Comparison of ENCODE assay signal across 9 cellular contexts in the genomic region with DNA sequence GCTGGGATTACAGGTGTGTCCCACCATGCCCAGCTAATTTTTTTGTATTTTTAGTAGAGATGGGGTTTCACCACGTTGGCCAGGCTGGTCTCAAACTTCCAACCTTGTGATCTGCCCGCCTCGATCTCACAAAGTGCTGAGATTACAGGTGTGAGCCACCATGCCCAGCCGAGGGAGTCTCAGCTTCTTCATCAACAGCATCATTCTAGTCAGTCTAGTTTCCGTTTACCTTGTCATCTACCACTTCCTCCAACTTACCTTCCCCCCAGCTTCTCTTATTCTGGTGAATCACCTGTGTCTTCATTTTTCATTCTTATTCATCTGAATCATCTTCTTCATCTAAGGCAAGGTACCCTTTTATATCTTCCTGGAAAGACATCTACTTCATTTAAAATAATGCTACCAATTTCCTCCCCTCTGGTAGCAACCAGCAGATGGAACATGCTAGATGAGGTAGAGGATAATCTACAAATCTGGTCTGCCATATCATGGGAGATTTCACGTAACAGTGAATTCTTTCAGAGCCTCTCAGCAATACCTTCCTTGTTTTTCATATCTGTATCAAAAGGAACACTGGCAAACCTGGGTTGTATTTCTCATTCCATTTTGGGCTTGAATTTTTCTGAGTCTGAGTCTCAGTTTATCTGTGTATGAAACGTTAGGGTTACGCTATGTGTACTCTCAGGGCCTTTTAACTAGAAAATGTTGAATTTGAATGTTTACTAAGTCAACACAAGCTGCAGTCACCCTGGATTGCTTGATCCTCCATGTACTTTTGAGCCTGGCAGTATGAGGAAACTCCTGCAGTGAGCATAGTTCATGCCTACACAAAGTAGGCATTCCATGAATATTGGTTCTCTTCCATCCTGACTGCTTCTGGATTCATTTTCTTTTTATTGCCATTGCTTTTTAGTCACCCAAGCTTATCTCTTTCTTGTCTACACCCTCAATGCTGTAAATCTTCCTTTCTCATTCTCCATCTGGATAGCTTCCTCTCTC. TPM values are rescaled to one million over a fixed set of nuclear protein-coding genes. Genes with fewer than 3 reads are reported as not detected.
DNase-seq lines count a peak whose midpoint lies in the region; ATAC-seq lines count a peak whose summit lies in the region.
"Had no signal": no experiment of that assay in that cellular context is flagged by ENCODE, and none has a peak within 500 bp of the region (broad histone marks: within the 10 kb centered on the region; RNA-seq: fewer than 3 reads in every experiment).

No MANE protein-coding gene starts in this region.

- H3K27ac ChIP-seq in mesendoderm (ENCODE audit: low read depth, low read length) = no peak overlapping the region

- no peak overlapping the region for H3K4me3 ChIP-seq in mesendoderm (ENCODE audit: low read length)

- H3K27me3 ChIP-seq in mesendoderm (ENCODE audit: insufficient read depth, low read length, poor library complexity) = no peaks in the 10 kb centered on the region

- no peak overlapping the region for H3K23ac ChIP-seq in mesendoderm (ENCODE audit: low read length)

- H3K27me3 Mint-ChIP-seq in T-helper 17 cell = no peaks in the 10 kb centered on the region
- H3K27me3 Mint-ChIP-seq in stimulated activated naive B cell treated with anti-CD40 and anti-IgM and Interleukin-4, amounts not matched to agents 10 μg/mL and 1 μg/mL and 100 μg/mL, for 72 hours = no peaks in the 10 kb centered on the region

- H2AK5ac ChIP-seq in mesendoderm (ENCODE audit: low read length) = no peak overlapping the region

- no peak overlapping the region for H3K4ac ChIP-seq in mesendoderm (ENCODE audit: low read depth, low read length)

- no peak overlapping the region for H4K8ac ChIP-seq in mesendoderm (ENCODE audit: low read depth, low read length)

- H3K18ac ChIP-seq in mesendoderm (ENCODE audit: low read length) = no peak overlapping the region

- H3K9ac ChIP-seq in mesendoderm (ENCODE audit: low read length) = no peak overlapping the region

- H4K5ac ChIP-seq in mesendoderm (ENCODE audit: low read length) = no peak overlapping the region

- ATAC-seq in T-helper 17 cell (peak; percentile 91), left lobe of liver (peak; percentile 88), GM19455 (IDR thresholded peaks at IDR 0.05; ENCODE audit: unreplicated experiment) (no peak), HG02840 (IDR thresholded peaks at IDR 0.05; ENCODE audit: low FRiP score, unreplicated experiment) (no peak)
- ATAC-seq in stimulated activated naive B cell treated with anti-CD40 and anti-IgM and Interleukin-4, amounts not matched to agents 10 μg/mL and 1 μg/mL and 100 μg/mL, for 72 hours (replicated peaks) = peak; percentile 78 to 79

- peak overlapping the region; percentile 94 for H3K27ac Mint-ChIP-seq in T-helper 17 cell
- peak overlapping the region; percentile 56 for H3K27ac Mint-ChIP-seq in stimulated activated naive B cell treated with anti-CD40 and anti-IgM and Interleukin-4, amounts not matched to agents 10 μg/mL and 1 μg/mL and 100 μg/mL, for 72 hours

- DNase-seq in T-helper 17 cell (peak in 1 of 3 donors; percentile 18), activated T-helper 1 cell treated with Interleukin-2 at 50 U/mL for 16 hours (ENCODE audit: low read depth) (peak; percentile 11), left lobe of liver (ENCODE audit: low spot score) (peak; percentile 74), mesendoderm (no peak), NOMO-1 treated with dmso at 0.1 percent for 144 hours (lab: John Stamatoyannopoulos, UW; ENCODE audit: unreplicated experiment) (no peak)
- DNase-seq in stimulated activated naive B cell treated with anti-CD40 and anti-IgM and Interleukin-4, amounts not matched to agents 10 μg/mL and 1 μg/mL and 100 μg/mL, for 72 hours = no peak
- DNase-seq: NCI-H510A had no signal

- peaks cover 0 to 2% of the 10 kb centered on the region in 2 donors for H3K9me3 Mint-ChIP-seq in stimulated activated naive B cell treated with anti-CD40 and anti-IgM and Interleukin-4, amounts not matched to agents 10 μg/mL and 1 μg/mL and 100 μg/mL, for 72 hours

- H3K36me3 ChIP-seq in mesendoderm (ENCODE audit: control insufficient read depth, insufficient read depth, low read length) = no peaks in the 10 kb centered on the region

- no CpG with 5 or more reads among the region's 8 CpGs for WGBS in mesendoderm (ENCODE audit: extremely low coverage, insufficient coverage, low lambda C conversion rate)

- no peak overlapping the region for H2BK120ac ChIP-seq in mesendoderm (ENCODE audit: low read depth, low read length)

- no peak overlapping the region for H2BK15ac ChIP-seq in mesendoderm (replicated peaks; ENCODE audit: low read depth)

- H3K4me3 Mint-ChIP-seq in T-helper 17 cell = peak overlapping the region; percentile 66
- peak overlapping the region in 1 of 2 donors; percentile 2 for H3K4me3 Mint-ChIP-seq in stimulated activated naive B cell treated with anti-CD40 and anti-IgM and Interleukin-4, amounts not matched to agents 10 μg/mL and 1 μg/mL and 100 μg/mL, for 72 hours

- H3K56ac ChIP-seq in mesendoderm (ENCODE audit: low read length) = no peak overlapping the region

- no peaks in the 10 kb centered on the region for H3K4me1 ChIP-seq in mesendoderm (ENCODE audit: control insufficient read depth, low read depth, low read length)

- no peaks in the 10 kb centered on the region for H3K9me3 ChIP-seq in T-helper 17 cell (ENCODE audit: control insufficient read depth, low read length, poor library complexity, severe bottlenecking)

- H3K36me3 Mint-ChIP-seq in T-helper 17 cell (ENCODE audit: low read depth) = no peaks in the 10 kb centered on the region
- peaks cover 15 to 21% of the 10 kb centered on the region in 2 donors for H3K36me3 Mint-ChIP-seq in stimulated activated naive B cell treated with anti-CD40 and anti-IgM and Interleukin-4, amounts not matched to agents 10 μg/mL and 1 μg/mL and 100 μg/mL, for 72 hours

- no peak overlapping the region for H2BK5ac ChIP-seq in mesendoderm (ENCODE audit: low read length)

- H3K4me2 ChIP-seq in mesendoderm (ENCODE audit: low read length) = no peak overlapping the region

- peaks cover 19% of the 10 kb centered on the region for H3K79me1 ChIP-seq in mesendoderm (ENCODE audit: low read length)

- H3K4me1 Mint-ChIP-seq in T-helper 17 cell = peaks cover 34% of the 10 kb centered on the region
- peaks cover 28 to 57% of the 10 kb centered on the region in 2 donors for H3K4me1 Mint-ChIP-seq in stimulated activated naive B cell treated with anti-CD40 and anti-IgM and Interleukin-4, amounts not matched to agents 10 μg/mL and 1 μg/mL and 100 μg/mL, for 72 hours

- peaks cover 28% of the 10 kb centered on the region for H3K79me2 ChIP-seq in mesendoderm (ENCODE audit: control insufficient read depth, insufficient read depth, low read length)

RNA-seq across cellular contexts. Expression of a gene that starts 16.8 kb away (rescaled TPM):
- total RNA-seq in T-helper 17 cell = 10 to 100 TPM; 81.0 to 94.2 TPM
- total RNA-seq in left lobe of liver = 63.6 TPM
- polyA plus RNA-seq in mesendoderm (2013, experiment 1 of 2) = 30.8 TPM
- polyA plus RNA-seq in mesendoderm (2013, experiment 2 of 2) = 28.3 TPM

Comparison
In these comparisons a context has a peak if more than half of its experiments do, and no peak if none do; other contexts are left out.
1. ATAC-seq: peak in T-helper 17 cell (single experiment), left lobe of liver (single experiment) and stimulated activated naive B cell treated with anti-CD40 and anti-IgM and Interleukin-4, amounts not matched to agents 10 μg/mL and 1 μg/mL and 100 μg/mL, for 72 hours (2 of 2); none in GM19455 (single experiment) and HG02840 (single experiment).
2. DNase-seq: peak in activated T-helper 1 cell treated with Interleukin-2 at 50 U/mL for 16 hours (single experiment) and left lobe of liver (single experiment); none in stimulated activated naive B cell treated with anti-CD40 and anti-IgM and Interleukin-4, amounts not matched to agents 10 μg/mL and 1 μg/mL and 100 μg/mL, for 72 hours (single experiment), mesendoderm (single experiment) and NOMO-1 treated with dmso at 0.1 percent for 144 hours (single experiment).